16 cellular contexts compared by ENCODE assay signal in genomic region chr6:37713529-37714119, GRCh38. TPM values are rescaled to one million over a fixed set of nuclear protein-coding genes. Genes with fewer than 3 reads are reported as not detected.
DNase-seq lines count a peak whose midpoint lies in the region; ATAC-seq, FAIRE-seq and TF ChIP-seq lines count a peak whose summit lies in the region.
"Had no signal": no experiment of that assay in that cellular context is flagged by ENCODE, and none has a peak within 500 bp of the region (broad histone marks: within the 10 kb centered on the region; RNA-seq: fewer than 3 reads in every experiment).

No MANE protein-coding gene starts in this region.

- H2AFZ ChIP-seq in K562 (ENCODE audit: low read depth, low read length) (peak overlapping the region; percentile 37), mesenchymal stem cell (ENCODE audit: low read depth, low read length) (no peak overlapping the region)

- FAIRE-seq in K562 (lab: Jason Lieb, UNC): peak; percentile 81
- FAIRE-seq: endometrium had no signal

- 26% methylated on average over 5 of the region's 5 CpGs for WGBS in K562 (ENCODE audit: insufficient coverage, low coverage, missing lambda C conversion rate)
- 83% methylated on average over 5 of the region's 5 CpGs for WGBS in mesenchymal stem cell

- H4K20me1 ChIP-seq in K562 (replicated peaks; ENCODE audit: control insufficient read depth, insufficient read depth, low read length): no peaks in the 10 kb centered on the region

- H2BK120ac ChIP-seq in mesenchymal stem cell (ENCODE audit: low read depth, low read length): no peak overlapping the region

- H3K4me3 ChIP-seq in AG04450 (ENCODE audit: low read depth, low read length): no peak overlapping the region
- H3K4me3 ChIP-seq in K562: no peak overlapping the region
- no peak overlapping the region for H3K4me3 ChIP-seq in mesenchymal stem cell (ENCODE audit: insufficient read depth in 1 of 2, low read depth in 1 of 2, low read length in 2 of 2)
- H3K4me3 ChIP-seq: adrenal gland; BLaER1 treated with 17β-estradiol and CSF1 and Interleukin-3, amounts not matched to agents 10 nM and 100 nM; right lobe of liver; thoracic aorta had no signal

- TF ChIP-seq POLR2A in K562 (conservative IDR thresholded peaks at IDR 0.05): no peak

- no peaks in the 10 kb centered on the region for H3K36me3 Mint-ChIP-seq in activated T-helper 1 cell treated with anti-CD3 and anti-CD28 coated beads, Interleukin-12 subunit alpha, Interleukin-12 subunit beta, Interleukin-2, Interleukin-4 antibody, amounts not matched to agents 30 ng/mL and 10 ng/mL and 1 ng/mL, durations not matched to agents 14 hours and 24 hours and 36 hours (ENCODE audit: low read depth)

- peak overlapping the region; percentile 28 for H2AK5ac ChIP-seq in mesenchymal stem cell (ENCODE audit: low read length, severe bottlenecking)

- peak overlapping the region in 1 of 2 experiments; percentile 52 for H3K18ac ChIP-seq in mesenchymal stem cell (ENCODE audit: low read depth in 1 of 2, low read length in 2 of 2)

- no peak overlapping the region for H3K14ac ChIP-seq in mesenchymal stem cell (ENCODE audit: low read length in 2 of 2)

- TF ChIP-seq EP300 in K562 (IDR thresholded peaks at IDR 0.05; ENCODE audit: low read length): peak; percentile 71

- H4K91ac ChIP-seq in mesenchymal stem cell (ENCODE audit: low read length): no peak overlapping the region

- peaks cover 11% of the 10 kb centered on the region for H3K27me3 Mint-ChIP-seq in activated T-helper 1 cell treated with anti-CD3 and anti-CD28 coated beads, Interleukin-12 subunit alpha, Interleukin-12 subunit beta, Interleukin-2, Interleukin-4 antibody, amounts not matched to agents 30 ng/mL and 10 ng/mL and 1 ng/mL, durations not matched to agents 14 hours and 24 hours and 36 hours (ENCODE audit: insufficient read depth)

- intact Hi-C loops in K562 (cut with micrococcal nuclease): loop anchor here (5.0 kb wide), 1 partner anchor 79 kb away; no protein-coding TSS in a partner anchor
- intact Hi-C loops in activated T-helper 1 cell treated with anti-CD3 and anti-CD28 coated beads, Interleukin-12 subunit alpha, Interleukin-12 subunit beta, Interleukin-2, Interleukin-4 antibody, amounts not matched to agents 30 ng/mL and 10 ng/mL and 1 ng/mL, durations not matched to agents 14 hours and 24 hours and 36 hours (cut with micrococcal nuclease): no loop called here

- no peak overlapping the region for H4K8ac ChIP-seq in mesenchymal stem cell (ENCODE audit: low read length)

- BruUV-seq in K562 (replicated peaks; lab: Mats Ljungman, UMichigan): no TSS peak

- H3K4me2 ChIP-seq in K562 (ENCODE audit: insufficient read depth, low read length) (peak overlapping the region; percentile 44; the same call in 1 of the 2 replicates), mesenchymal stem cell (ENCODE audit: low read length, poor library complexity, severe bottlenecking) (no peak overlapping the region)

- in situ Hi-C loops in KBM-7 (cut with MboI; ENCODE audit: low pct_unique_long_range_greater_than_20kb, low sequenced_read_pairs): no loop called here
- in situ Hi-C loops in K562 (cut with MboI): loop anchor here (25.0 kb wide), 1 partner anchor 774 kb away; no protein-coding TSS in a partner anchor

- no peaks in the 10 kb centered on the region for H3K9me3 Mint-ChIP-seq in activated T-helper 1 cell treated with anti-CD3 and anti-CD28 coated beads, Interleukin-12 subunit alpha, Interleukin-12 subunit beta, Interleukin-2, Interleukin-4 antibody, amounts not matched to agents 30 ng/mL and 10 ng/mL and 1 ng/mL, durations not matched to agents 14 hours and 24 hours and 36 hours

- no peak overlapping the region for H3K27ac Mint-ChIP-seq in activated T-helper 1 cell treated with anti-CD3 and anti-CD28 coated beads, Interleukin-12 subunit alpha, Interleukin-12 subunit beta, Interleukin-2, Interleukin-4 antibody, amounts not matched to agents 30 ng/mL and 10 ng/mL and 1 ng/mL, durations not matched to agents 14 hours and 24 hours and 36 hours

- no peaks in the 10 kb centered on the region for H3K27me3 ChIP-seq in AG04450 (ENCODE audit: control insufficient read depth, insufficient read depth, low read length)
- no peaks in the 10 kb centered on the region; a peak in 1 of 5 replicates for H3K27me3 ChIP-seq in K562 (ENCODE audit: control insufficient read depth in 2 of 2, insufficient read depth in 2 of 2, low read length in 2 of 2)
- H3K27me3 ChIP-seq in mesenchymal stem cell (ENCODE audit: control insufficient read depth in 1 of 2, insufficient read depth in 1 of 2, low read length in 2 of 2): no peaks in the 10 kb centered on the region
- H3K27me3 ChIP-seq: adrenal gland; BLaER1 treated with 17β-estradiol and CSF1 and Interleukin-3, amounts not matched to agents 10 nM and 100 nM; right lobe of liver had no signal

- H3K27ac ChIP-seq in AG04450 (ENCODE audit: low read depth, low read length): peak overlapping the region; percentile 68
- H3K27ac ChIP-seq in K562 (ENCODE audit: extremely low read depth, low read depth, low read length): no peak overlapping the region; the same call in 2 of the 3 replicates
- no peak overlapping the region for H3K27ac ChIP-seq in mesenchymal stem cell (ENCODE audit: low read length, poor library complexity, severe bottlenecking)
- H3K27ac ChIP-seq: adrenal gland; BLaER1 treated with 17β-estradiol and CSF1 and Interleukin-3, amounts not matched to agents 10 nM and 100 nM; right lobe of liver had no signal

- H3K9me3 ChIP-seq in AG04450 (ENCODE audit: control insufficient read depth, insufficient read depth, low read length): no peaks in the 10 kb centered on the region
- no peaks in the 10 kb centered on the region for H3K9me3 ChIP-seq in K562 (replicated peaks; ENCODE audit: control insufficient read depth, insufficient read depth, low read depth, low read length)
- no peaks in the 10 kb centered on the region for H3K9me3 ChIP-seq in mesenchymal stem cell (ENCODE audit: control insufficient read depth, low read length)
- H3K9me3 ChIP-seq: adrenal gland, right lobe of liver, thoracic aorta had no signal

- no peak overlapping the region for H2BK12ac ChIP-seq in mesenchymal stem cell (ENCODE audit: low read length in 2 of 2)

- H3K9ac ChIP-seq in K562 (ENCODE audit: insufficient read depth in 1 of 2, low read depth in 2 of 2, low read length in 2 of 2): peak overlapping the region in 1 of 2 experiments; percentile 15; a peak in 1 of 4 replicates
- peak overlapping the region; percentile 61 for H3K9ac ChIP-seq in mesenchymal stem cell (ENCODE audit: low read length)
- H3K9ac ChIP-seq: BLaER1 treated with 17β-estradiol and CSF1 and Interleukin-3, amounts not matched to agents 10 nM and 100 nM had no signal

- CTCF ChIA-PET in AG04450 (lab: Charles Lee) (interaction anchor here (1.9 to 2.4 kb wide), 2 partner anchors 9 to 77 kb away, joined by 7 to 20 read pairs; no protein-coding TSS in a partner anchor), K562 (lab: Yijun Ruan, JAX; ENCODE audit: low intra/inter-chr PET ratio) (no interaction called here)

- ATAC-seq in K562: peak; percentile 39
- ATAC-seq: PC-3, right lobe of liver had no signal

- TF ChIP-seq RAD21 in K562 (CRISPR knock-in tag; conservative IDR thresholded peaks at IDR 0.05 in 1 of 2, IDR thresholded peaks at IDR 0.05 in 1 of 2): no peak

- H3K36me3 ChIP-seq in K562 (ENCODE audit: control insufficient read depth, insufficient read depth, low read length) (no peaks in the 10 kb centered on the region), mesenchymal stem cell (ENCODE audit: control insufficient read depth in 1 of 2, insufficient read depth in 2 of 2, low read depth in 1 of 2, low read length in 2 of 2) (no peaks in the 10 kb centered on the region)
- H3K36me3 ChIP-seq: adrenal gland; BLaER1 treated with 17β-estradiol and CSF1 and Interleukin-3, amounts not matched to agents 10 nM and 100 nM; right lobe of liver; thoracic aorta had no signal

- H3K4me1 Mint-ChIP-seq in activated T-helper 1 cell treated with anti-CD3 and anti-CD28 coated beads, Interleukin-12 subunit alpha, Interleukin-12 subunit beta, Interleukin-2, Interleukin-4 antibody, amounts not matched to agents 30 ng/mL and 10 ng/mL and 1 ng/mL, durations not matched to agents 14 hours and 24 hours and 36 hours (ENCODE audit: low read depth): peaks cover 8% of the 10 kb centered on the region

- no peak overlapping the region for H2BK15ac ChIP-seq in mesenchymal stem cell (ENCODE audit: low read depth, poor library complexity, severe bottlenecking)

- peaks cover 22 to 32% of the 10 kb centered on the region in 2 experiments; a peak in 4 of 5 replicates for H3K4me1 ChIP-seq in K562 (replicated peaks in 1 of 2; ENCODE audit: control insufficient read depth in 2 of 2, insufficient read depth in 2 of 2, low read length in 2 of 2)
- peaks cover 11% of the 10 kb centered on the region for H3K4me1 ChIP-seq in mesenchymal stem cell (ENCODE audit: control insufficient read depth, insufficient read depth, low read depth, low read length)
- H3K4me1 ChIP-seq: right lobe of liver had no signal

- no peaks in the 10 kb centered on the region for H3K79me1 ChIP-seq in mesenchymal stem cell (replicated peaks; ENCODE audit: low read length, poor library complexity, severe bottlenecking)

- no peak overlapping the region for H3K23ac ChIP-seq in mesenchymal stem cell (ENCODE audit: low read length in 2 of 2)

- no peaks in the 10 kb centered on the region for H3K79me2 ChIP-seq in K562 (ENCODE audit: control insufficient read depth, insufficient read depth, low read length)

- H2BK5ac ChIP-seq in mesenchymal stem cell (ENCODE audit: low read depth, low read length, poor library complexity, severe bottlenecking): no peak overlapping the region

- H3K9me1 ChIP-seq in K562 (ENCODE audit: control insufficient read depth, insufficient read depth, low read length): no peaks in the 10 kb centered on the region

- H3K4ac ChIP-seq in mesenchymal stem cell (ENCODE audit: low read depth in 1 of 2, low read length in 2 of 2): peak overlapping the region in 1 of 2 experiments; percentile 7

- POLR2A ChIA-PET in AG04450 (lab: Yijun Ruan, JAX) (interaction anchor here (0.6 to 0.8 kb wide), 2 partner anchors 8 to 20 kb away, joined by 3 to 5 read pairs; no protein-coding TSS in a partner anchor), K562 (lab: Yijun Ruan, JAX) (interaction anchor here (1.0 to 1.2 kb wide), 2 partner anchors 8 kb away, joined by 3 read pairs; no protein-coding TSS in a partner anchor)

- TF ChIP-seq CTCF in AG04450 (IDR thresholded peaks at IDR 0.05; ENCODE audit: low read depth, low read length) (no peak), K562 (IDR thresholded peaks at IDR 0.05 in 2 of 3, conservative IDR thresholded peaks at IDR 0.05 in 1 of 3; ENCODE audit: insufficient read depth in 2 of 3, low read depth in 1 of 3, low read length in 3 of 3) (no peak)

- DNase-seq in AG04450 (ENCODE audit: low read depth, low spot score) (no peak), KBM-7 (peak; percentile 23), K562 (ENCODE audit: extremely low read depth in 1 of 4, low spot score in 3 of 4) (peak; percentile 65 to 74 (median 70)), mesenchymal stem cell (peak; percentile 47), GM19240 (ENCODE audit: insufficient read length, low spot score) (no peak), NCI-H526 (lab: John Stamatoyannopoulos, UW) (no peak), HuH-7.5 (ENCODE audit: low spot score) (no peak)
- no peak for DNase-seq in activated T-helper 1 cell treated with anti-CD3 and anti-CD28 coated beads, Interleukin-12 subunit alpha, Interleukin-12 subunit beta, Interleukin-2, Interleukin-4 antibody, amounts not matched to agents 30 ng/mL and 10 ng/mL and 1 ng/mL, durations not matched to agents 14 hours and 24 hours and 36 hours (ENCODE audit: low spot score)
- DNase-seq: activated CD8-positive, alpha-beta memory T cell treated with anti-CD3 and anti-CD28 coated beads, Interleukin-2, amount 50 U/mL, for 48 hours; adrenal gland; NCI-H2081; PC-3 had no signal

- H3K4me3 Mint-ChIP-seq in activated T-helper 1 cell treated with anti-CD3 and anti-CD28 coated beads, Interleukin-12 subunit alpha, Interleukin-12 subunit beta, Interleukin-2, Interleukin-4 antibody, amounts not matched to agents 30 ng/mL and 10 ng/mL and 1 ng/mL, durations not matched to agents 14 hours and 24 hours and 36 hours: no peak overlapping the region

RNA-seq across cellular contexts. Expression of gene MDGA1, which starts 15.9 kb away (rescaled TPM):
- polyA plus RNA-seq in AG04450 (2011; rRNA removed) (2.1 and 2.2 TPM in 2 replicates), K562 (2011; rRNA removed) (0.34 and 2.1 TPM in 2 replicates), K562 (2014; fragmentation: Illumina TruSeq; extraction: Trizol) (0.73 and 1.3 TPM in 2 replicates), K562 (2014; fragmentation: Nextera tagmentation; extraction: Ambion mirVana) (under 1 TPM; 0.18 to 0.31 TPM), K562 (2014; rRNA removed) (1.4 and 2.0 TPM in 2 replicates)
- 3.7 and 4.3 TPM in 2 replicates for polyA minus RNA-seq in AG04450 (2011; rRNA and poly(A)+ RNA removed)
- total RNA-seq in K562 (2011; cell fraction: chromatin; rRNA removed; ENCODE audit: low replicate concordance): 3.1 and 9.7 TPM in 2 replicates
- total RNA-seq in K562 (2011; cell fraction: nucleolus; rRNA removed): 2.6 and 5.3 TPM in 2 replicates
- total RNA-seq in K562 (2011; cell fraction: nucleoplasm; rRNA removed): 3.7 and 6.1 TPM in 2 replicates
- total RNA-seq in K562 (2014; rRNA removed) (0.50 and 0.57 TPM in 2 replicates), K562 (2014; rRNA removed; fragmentation: Illumina TruSeq; extraction: Trizol) (0.62 and 0.83 TPM in 2 replicates), K562 (2015; rRNA removed; fragmentation: Illumina TruSeq; extraction: Trizol) (0.14 and 0.49 TPM in 2 replicates), K562 (2021) (2.2 and 3.2 TPM in 2 replicates)
- 0.37 and 4.5 TPM in 2 replicates for polyA plus RNA-seq in K562 (2011; cell fraction: cytosol; rRNA removed)
- 0.86 and 9.4 TPM in 2 replicates for polyA plus RNA-seq in K562 (2011; cell fraction: nucleus; rRNA removed)
- 0.86 and 2.0 TPM in 2 replicates for polyA plus RNA-seq in K562 (2012)
- 0.33 and 2.5 TPM in 2 replicates for polyA minus RNA-seq in K562 (2011; rRNA and poly(A)+ RNA removed)
- polyA minus RNA-seq in K562 (2011; cell fraction: cytosol; rRNA and poly(A)+ RNA removed): 1.6 TPM in 1 of 2 replicates, not detected in the other
- 0.56 and 3.8 TPM in 2 replicates for polyA minus RNA-seq in K562 (2011; cell fraction: nucleus; rRNA and poly(A)+ RNA removed)
- 2.1 TPM for polyA plus RNA-seq in mesenchymal stem cell (2013, experiment 1 of 2)
- polyA plus RNA-seq in mesenchymal stem cell (2013, experiment 2 of 2): 1.8 TPM
- total RNA-seq in activated T-helper 1 cell treated with anti-CD3 and anti-CD28 coated beads, Interleukin-12 subunit alpha, Interleukin-12 subunit beta, Interleukin-2, Interleukin-4 antibody, amounts not matched to agents 30 ng/mL and 10 ng/mL and 1 ng/mL, durations not matched to agents 14 hours and 24 hours and 36 hours: 5.4 and 5.7 TPM in 2 replicates

Comparison
In these comparisons a context has a peak if more than half of its experiments do, and no peak if none do; other contexts are left out.
1. DNase-seq: peak in KBM-7 (single experiment), K562 (4 of 4) and mesenchymal stem cell (single experiment); none in AG04450 (single experiment), GM19240 (single experiment), NCI-H526 (0 of 2), activated T-helper 1 cell treated with anti-CD3 and anti-CD28 coated beads, Interleukin-12 subunit alpha, Interleukin-12 subunit beta, Interleukin-2, Interleukin-4 antibody, amounts not matched to agents 30 ng/mL and 10 ng/mL and 1 ng/mL, durations not matched to agents 14 hours and 24 hours and 36 hours (single experiment) and HuH-7.5 (single experiment).